Comparison of ENCODE assay signal across 19 cellular contexts in the genomic region with DNA sequence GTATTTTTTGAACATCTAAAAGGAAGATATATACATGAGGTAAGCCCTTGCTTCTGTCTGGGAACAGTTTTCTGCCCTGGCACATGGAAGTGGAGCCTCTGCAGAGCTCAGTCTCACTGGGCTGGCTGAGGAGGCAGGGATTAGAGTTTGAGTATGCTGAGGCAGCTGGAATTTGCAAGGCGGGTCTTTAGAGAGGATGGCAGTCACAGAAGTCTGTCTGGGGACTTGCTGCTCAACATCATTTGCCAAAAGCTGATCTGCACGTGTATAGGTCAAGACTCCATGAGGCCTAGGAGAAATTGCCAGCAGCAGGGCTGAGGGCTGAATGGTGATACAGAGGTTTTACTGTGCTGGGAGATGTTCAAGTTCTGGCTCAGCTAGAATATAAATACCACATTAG.
"Had no signal": no experiment of that assay in that cellular context is flagged by ENCODE, and none has a peak within 500 bp of the region (broad histone marks: within the 10 kb centered on the region; RNA-seq: fewer than 3 reads in every experiment).

No MANE protein-coding gene starts in this region.

- H3K27me3 Mint-ChIP-seq: activated naive CD8-positive, alpha-beta T cell treated with anti-CD3 and anti-CD28 coated beads, Interleukin-2, amount 10 ng/mL, durations not matched to agents 7 days and 5 days had no signal

- H3K36me3 Mint-ChIP-seq: activated naive CD8-positive, alpha-beta T cell treated with anti-CD3 and anti-CD28 coated beads, Interleukin-2, amount 10 ng/mL, durations not matched to agents 7 days and 5 days; stimulated activated effector memory CD8-positive, alpha-beta T cell treated with anti-CD3 and anti-CD28 coated beads, Interleukin-12 subunit alpha, Interleukin-12 subunit beta, amount 100 ng/mL, for 72 hours had no signal

- H3K36me3 ChIP-seq: ovary, thyroid gland had no signal

- H3K4me3 Mint-ChIP-seq: activated CD4-positive, alpha-beta T cell treated with anti-CD3 and anti-CD28 coated beads, Interleukin-2, amount 10 ng/mL, durations not matched to agents 24 days and 14 days; activated CD8-positive, alpha-beta T cell treated with anti-CD3 and anti-CD28 coated beads for 36 hours; activated naive CD8-positive, alpha-beta T cell treated with anti-CD3 and anti-CD28 coated beads, Interleukin-2, amount 10 ng/mL, durations not matched to agents 7 days and 5 days; activated T-helper 17 cell treated with anti-CD3 and anti-CD28 coated beads, Interleukin-2, amount 50 U/mL, for 72 hours; stimulated activated effector memory CD8-positive, alpha-beta T cell treated with anti-CD3 and anti-CD28 coated beads, Interleukin-12 subunit alpha, Interleukin-12 subunit beta, amount 100 ng/mL, for 72 hours had no signal

- H3K9me3 Mint-ChIP-seq: activated CD4-positive, alpha-beta T cell treated with anti-CD3 and anti-CD28 coated beads, Interleukin-2, amount 10 ng/mL, durations not matched to agents 24 days and 14 days; activated CD8-positive, alpha-beta T cell treated with anti-CD3 and anti-CD28 coated beads for 36 hours; activated naive CD8-positive, alpha-beta T cell treated with anti-CD3 and anti-CD28 coated beads, Interleukin-2, amount 10 ng/mL, durations not matched to agents 7 days and 5 days; activated T-helper 17 cell treated with anti-CD3 and anti-CD28 coated beads, Interleukin-2, amount 50 U/mL, for 72 hours; stimulated activated effector memory CD8-positive, alpha-beta T cell treated with anti-CD3 and anti-CD28 coated beads, Interleukin-12 subunit alpha, Interleukin-12 subunit beta, amount 100 ng/mL, for 72 hours had no signal

- H3K9me3 ChIP-seq: body of pancreas, ovary, psoas muscle, thyroid gland had no signal

- H3K27me3 ChIP-seq: body of pancreas, ovary, thyroid gland had no signal

- H3K4me1 Mint-ChIP-seq: activated CD4-positive, alpha-beta T cell treated with anti-CD3 and anti-CD28 coated beads, Interleukin-2, amount 10 ng/mL, durations not matched to agents 24 days and 14 days; activated T-helper 17 cell treated with anti-CD3 and anti-CD28 coated beads, Interleukin-2, amount 50 U/mL, for 72 hours; stimulated activated effector memory CD8-positive, alpha-beta T cell treated with anti-CD3 and anti-CD28 coated beads, Interleukin-12 subunit alpha, Interleukin-12 subunit beta, amount 100 ng/mL, for 72 hours had no signal

- ATAC-seq: activated CD8-positive, alpha-beta T cell treated with anti-CD3 and anti-CD28 coated beads for 36 hours; activated T-helper 17 cell treated with anti-CD3 and anti-CD28 coated beads, Interleukin-2, amount 50 U/mL, for 72 hours; body of pancreas; left lobe of liver; psoas muscle; right cardiac atrium; stimulated activated effector memory CD8-positive, alpha-beta T cell treated with anti-CD3 and anti-CD28 coated beads, Interleukin-12 subunit alpha, Interleukin-12 subunit beta, amount 100 ng/mL, for 72 hours had no signal

- H3K27ac Mint-ChIP-seq: activated CD4-positive, alpha-beta T cell treated with anti-CD3 and anti-CD28 coated beads, Interleukin-2, amount 10 ng/mL, durations not matched to agents 24 days and 14 days; activated CD8-positive, alpha-beta T cell treated with anti-CD3 and anti-CD28 coated beads for 36 hours; activated naive CD8-positive, alpha-beta T cell treated with anti-CD3 and anti-CD28 coated beads, Interleukin-2, amount 10 ng/mL, durations not matched to agents 7 days and 5 days; activated T-helper 17 cell treated with anti-CD3 and anti-CD28 coated beads, Interleukin-2, amount 50 U/mL, for 72 hours; stimulated activated effector memory CD8-positive, alpha-beta T cell treated with anti-CD3 and anti-CD28 coated beads, Interleukin-12 subunit alpha, Interleukin-12 subunit beta, amount 100 ng/mL, for 72 hours had no signal

- DNase-seq: activated CD4-positive, alpha-beta T cell treated with anti-CD3 and anti-CD28 coated beads, Interleukin-2, amount 10 ng/mL, durations not matched to agents 24 days and 14 days; activated CD8-positive, alpha-beta T cell treated with anti-CD3 and anti-CD28 coated beads for 36 hours; activated naive CD4-positive, alpha-beta T cell treated with Interleukin-2 at 50 U/mL for 16 hours; activated naive CD8-positive, alpha-beta T cell treated with anti-CD3 and anti-CD28 coated beads, Interleukin-2, amount 10 ng/mL, durations not matched to agents 7 days and 5 days; activated T-cell treated with anti-CD3 and anti-CD28 coated beads, Interleukin-2, amount 50 U/mL, for 1 hour; body of pancreas; caudate nucleus; foreskin melanocyte; hypothalamus; kidney; ovary; psoas muscle; right cardiac atrium; stimulated activated CD4-positive, alpha-beta T cell treated with anti-CD3 and anti-CD28 coated beads, Interleukin-4, amount 100 ng/mL, for 24 hours; T1000; thyroid gland had no signal

- H3K27ac ChIP-seq: body of pancreas, ovary, psoas muscle, thyroid gland had no signal

- H3K4me3 ChIP-seq: body of pancreas, ovary, psoas muscle, thyroid gland had no signal
